ENCODE assay signal across 9 cellular contexts in genomic region chrX:46587158-46587557, GRCh38. TPM values are rescaled to one million over a fixed set of nuclear protein-coding genes. Genes with fewer than 3 reads are reported as not detected.
A peak's percentile ranks its signal among the peaks of the same experiment; 100 is the strongest.
DNase-seq lines count a peak whose midpoint lies in the region; ATAC-seq and TF ChIP-seq lines count a peak whose summit lies in the region.
"Had no signal": no experiment of that assay in that cellular context is flagged by ENCODE, and none has a peak within 500 bp of the region (broad histone marks: within the 10 kb centered on the region; RNA-seq: fewer than 3 reads in every experiment).

No MANE protein-coding gene starts in this region.

- no peaks in the 10 kb centered on the region for H3K79me2 ChIP-seq in smooth muscle cell (ENCODE audit: low read depth)

- ATAC-seq in HG03108 (IDR thresholded peaks at IDR 0.05; ENCODE audit: unreplicated experiment) (peak; percentile 72), GM19455 (IDR thresholded peaks at IDR 0.05; ENCODE audit: unreplicated experiment) (no peak), GM19328 (IDR thresholded peaks at IDR 0.05; ENCODE audit: unreplicated experiment) (no peak)
- ATAC-seq: K562 had no signal

- no peaks in the 10 kb centered on the region for H4K20me1 ChIP-seq in smooth muscle cell (ENCODE audit: low read depth)

- peak overlapping the region; percentile 37 for H3K4me3 Mint-ChIP-seq in activated T-cell treated with anti-CD3 and anti-CD28 coated beads, Interleukin-2, amount 50 U/mL, for 24 hours

- H3K36me3 Mint-ChIP-seq in activated T-cell treated with anti-CD3 and anti-CD28 coated beads, Interleukin-2, amount 50 U/mL, for 24 hours (ENCODE audit: low read depth): peaks cover 3% of the 10 kb centered on the region

- H3K27me3 ChIP-seq in smooth muscle cell (ENCODE audit: low read depth): no peaks in the 10 kb centered on the region

- H3F3A ChIP-seq in smooth muscle cell (ENCODE audit: low read depth): no peaks in the 10 kb centered on the region

- H3K4me2 ChIP-seq in smooth muscle cell: peak overlapping the region; percentile 13

- peaks cover 48% of the 10 kb centered on the region for H3K4me1 Mint-ChIP-seq in activated T-cell treated with anti-CD3 and anti-CD28 coated beads, Interleukin-2, amount 50 U/mL, for 24 hours (ENCODE audit: low read depth)

- peaks cover 12% of the 10 kb centered on the region for H3K4me1 ChIP-seq in smooth muscle cell (ENCODE audit: low read depth)

- H2AFZ ChIP-seq in smooth muscle cell (ENCODE audit: low read depth): no peak overlapping the region

- 46% methylated on average over 5 of the region's 5 CpGs for WGBS in smooth muscle cell (ENCODE audit: low lambda C conversion rate)

- no peaks in the 10 kb centered on the region for H3K36me3 ChIP-seq in smooth muscle cell (ENCODE audit: low read depth)

- H3K27ac ChIP-seq in smooth muscle cell (ENCODE audit: low read depth): peak overlapping the region; percentile 26

- H3K9me3 Mint-ChIP-seq in activated T-cell treated with anti-CD3 and anti-CD28 coated beads, Interleukin-2, amount 50 U/mL, for 24 hours: no peaks in the 10 kb centered on the region

- no peaks in the 10 kb centered on the region for H3K9me3 ChIP-seq in smooth muscle cell (replicated peaks; ENCODE audit: low read depth)

- TF ChIP-seq CTCF in smooth muscle cell (IDR thresholded peaks at IDR 0.05; ENCODE audit: borderline replicate concordance, insufficient read depth, poor library complexity, severe bottlenecking): no peak

- H3K4me3 ChIP-seq in smooth muscle cell: no peak overlapping the region
- H3K4me3 ChIP-seq: K562 had no signal

- peak overlapping the region; percentile 92 for H3K27ac Mint-ChIP-seq in activated T-cell treated with anti-CD3 and anti-CD28 coated beads, Interleukin-2, amount 50 U/mL, for 24 hours

- H3K9ac ChIP-seq in smooth muscle cell (ENCODE audit: low read depth): no peak overlapping the region

- peaks cover 20% of the 10 kb centered on the region for H3K27me3 Mint-ChIP-seq in activated T-cell treated with anti-CD3 and anti-CD28 coated beads, Interleukin-2, amount 50 U/mL, for 24 hours

- no peak for DNase-seq in activated T-cell treated with anti-CD3 and anti-CD28 coated beads, Interleukin-2, amount 50 U/mL, for 24 hours
- no peak for DNase-seq in activated T-cell treated with anti-CD3 and anti-CD28 coated beads, Interleukin-2, amount 50 U/mL, for 1 hour
- DNase-seq in amniotic stem cell (lab: John Stamatoyannopoulos, UW) (peak; percentile 23), smooth muscle cell (lab: John Stamatoyannopoulos, UW; ENCODE audit: unreplicated experiment) (no peak), GOT3 (lab: John Stamatoyannopoulos, UW) (no peak)

RNA-seq across cellular contexts. Expression of gene CHST7, which starts 13.6 kb away (rescaled TPM):
- 3.5 and 9.3 TPM in 2 replicates for total RNA-seq in smooth muscle cell
- polyA plus RNA-seq in smooth muscle cell: 3.6 and 7.0 TPM in 2 replicates

RNA-seq across cellular contexts. Expression of gene ZNF674, which starts 41.9 kb away (rescaled TPM):
- 3.5 and 4.0 TPM in 2 replicates for total RNA-seq in smooth muscle cell
- 1.7 and 2.3 TPM in 2 replicates for polyA plus RNA-seq in smooth muscle cell
